In genomic region chr6:26020291-26020982, GRCh38 we compare ENCODE assay signal across 7 cellular contexts. TPM values are rescaled to one million over a fixed set of nuclear protein-coding genes. Genes with fewer than 3 reads are reported as not detected.
DNase-seq lines count a peak whose midpoint lies in the region; ATAC-seq, FAIRE-seq and TF ChIP-seq lines count a peak whose summit lies in the region.

No MANE protein-coding gene starts in this region.

- BruUV-seq in GM12878 (replicated peaks; lab: Mats Ljungman, UMichigan), result TSS peak; percentile 100

- ATAC-seq in HG02840 (IDR thresholded peaks at IDR 0.05; ENCODE audit: low FRiP score, unreplicated experiment) (peak; percentile 56), GM12878 (peak; percentile 69)

- CTCF ChIA-PET in GM12878 (lab: Yijun Ruan, JAX), result interaction anchor here (1.8 to 11.1 kb wide), 6 partner anchors 10 to 28 kb away, joined by 6 to 96 read pairs (median 16); a partner anchor contains a TSS

- H3K27ac ChIP-seq in GM12878 (ENCODE audit: control insufficient read depth, insufficient read depth), result peak overlapping the region; percentile 98

- no peaks in the 10 kb centered on the region for H3K79me2 ChIP-seq in GM12878 (ENCODE audit: control insufficient read depth, insufficient read depth, low read length)

- H3K4me2 ChIP-seq in GM12878 (ENCODE audit: control insufficient read depth, insufficient read depth), result peak overlapping the region; percentile 56

- peak overlapping the region; percentile 1 for H2AFZ ChIP-seq in GM12878 (ENCODE audit: control insufficient read depth, low read depth, low read length)

- peaks cover 8% of the 10 kb centered on the region for H3K4me1 ChIP-seq in GM12878 (ENCODE audit: control insufficient read depth, insufficient read depth, low read length)

- FAIRE-seq in GM12878 (lab: Jason Lieb, UNC), result peak; percentile 98

- RAD21 ChIA-PET in GM12878 (lab: Charles Lee; ENCODE audit: unreplicated experiment), result interaction anchor here (1.0 to 4.2 kb wide), 10 partner anchors 12 to 163 kb away, joined by 3 to 53 read pairs (median 6); a partner anchor contains a TSS

- no peaks in the 10 kb centered on the region for H4K20me1 ChIP-seq in GM12878 (ENCODE audit: control insufficient read depth, insufficient read depth)

- intact Hi-C loops in GM12878 (cut with micrococcal nuclease; ENCODE audit: unreplicated experiment), result loop anchor here (10.0 kb wide), 1 partner anchor 1086 kb away; the partner anchor contains the start of gene RIPOR2

- peak overlapping the region; percentile 76 for H3K9ac ChIP-seq in GM12878 (ENCODE audit: control insufficient read depth, insufficient read depth, low read length)

- H3K27me3 ChIP-seq in GM12878 (replicated peaks in 1 of 2; ENCODE audit: control insufficient read depth in 2 of 2, insufficient read depth in 2 of 2, low read length in 1 of 2), result no peaks in the 10 kb centered on the region

- POLR2A ChIA-PET in GM12878 (lab: Charles Lee), result interaction anchor here (0.5 to 4.2 kb wide), 22 partner anchors 8 to 1798 kb away, joined by 3 to 50 read pairs (median 4); partner anchors contain the start of genes HFE and TRIM38

- peak in 1 of 2 experiments; percentile 19; a peak in 1 of 4 replicates for TF ChIP-seq EP300 in GM12878 (IDR thresholded peaks at IDR 0.05; ENCODE audit: borderline replicate concordance in 1 of 2, control insufficient read depth in 1 of 2, low read depth in 2 of 2, low read length in 2 of 2)

- H3K9me3 ChIP-seq in GM12878 (replicated peaks; ENCODE audit: control insufficient read depth, insufficient read depth, low read length), result peaks cover 7% of the 10 kb centered on the region

- H3K36me3 ChIP-seq in GM12878 (ENCODE audit: control insufficient read depth in 2 of 2, insufficient read depth in 2 of 2, low read length in 1 of 2), result no peaks in the 10 kb centered on the region

- in situ Hi-C loops in GM12878 (cut with MboI), result no loop called here

- TF ChIP-seq RAD21 in GM12878 (IDR thresholded peaks at IDR 0.05; ENCODE audit: insufficient read depth, low read depth, low read length), result no peak

- SMC1A ChIA-PET in GM12878 (lab: Charles Lee; ENCODE audit: uncharacterized antibody, unreplicated experiment), result interaction anchor here (0.9 to 4.4 kb wide), 12 partner anchors 9 to 654 kb away, joined by 3 to 36 read pairs (median 4); a partner anchor contains a TSS

- H3K4me3 ChIP-seq in GM12878 (peak overlapping the region; percentile 74), retinal pigment epithelial cell (ENCODE audit: low read length) (peak overlapping the region; percentile 72)

- DNase-seq in NCI-H1417 treated with DMSO at 0.1 percent for 48 hours (lab: John Stamatoyannopoulos, UW), result peak; percentile 88
- DNase-seq in T1000 (lab: John Stamatoyannopoulos, UW), result peak; percentile 86
- DNase-seq in GM12878 (ENCODE audit: low read depth, low spot score), result peak; percentile 93
- peak; percentile 53 to 83 for DNase-seq in hippocampal formation (lab: John Stamatoyannopoulos, UW)
- DNase-seq in retinal pigment epithelial cell (ENCODE audit: low read depth), result no peak

- 1% methylated on average over 46 of the region's 46 CpGs for WGBS in GM12878 (ENCODE audit: insufficient coverage, insufficient replicate concordance, low lambda C conversion rate, missing lambda C conversion rate)

- TF ChIP-seq CTCF in GM12878 (IDR thresholded peaks at IDR 0.05 in 2 of 3, conservative IDR thresholded peaks at IDR 0.05 in 1 of 3; ENCODE audit: control insufficient read depth in 2 of 3, extremely low read depth in 1 of 3, insufficient read depth in 1 of 3, low read depth in 3 of 3, low read length in 3 of 3), result no peak
- no peak for TF ChIP-seq CTCF in retinal pigment epithelial cell (conservative IDR thresholded peaks at IDR 0.05; ENCODE audit: low read depth, low read length)

- TF ChIP-seq POLR2A in GM15510 (IDR thresholded peaks at IDR 0.05; ENCODE audit: borderline replicate concordance, extremely low read depth, insufficient read length), result peak; percentile 100
- TF ChIP-seq POLR2A in GM12878 (IDR thresholded peaks at IDR 0.05; ENCODE audit: low read depth, low read length), result peak; percentile 98

TF ChIP-seq in GM12878, 131 proteins besides CTCF, POLR2A, EP300 and RAD21 (continues in another document):
- TF ChIP-seq DPF2 (IDR thresholded peaks at IDR 0.05) (no peak; the same call in 1 of the 2 replicates), SIN3A (IDR thresholded peaks at IDR 0.05; ENCODE audit: low read depth, low read length) (0 out of 2 replicates have a peak, but pooled peaks have one; percentile 37), ZBTB40 (IDR thresholded peaks at IDR 0.05; ENCODE audit: borderline replicate concordance) (0 out of 2 replicates have a peak, but pooled peaks have one; percentile 9), MEF2A (IDR thresholded peaks at IDR 0.05; ENCODE audit: insufficient read depth, low read depth, low read length) (0 out of 2 replicates have a peak, but pooled peaks have one; percentile 2), RCOR1 (conservative IDR thresholded peaks at IDR 0.05; ENCODE audit: low read depth, low read length) (no peak; the same call in 1 of the 2 replicates), NR2C1 (IDR thresholded peaks at IDR 0.05) (no peak), ATF2 (IDR thresholded peaks at IDR 0.05; ENCODE audit: low read length) (0 out of 2 replicates have a peak, but pooled peaks have one; percentile 15), KDM1A (IDR thresholded peaks at IDR 0.05; ENCODE audit: borderline replicate concordance) (no peak), ZBED1 (IDR thresholded peaks at IDR 0.05; ENCODE audit: borderline replicate concordance) (peak; percentile 98), SMAD1 (IDR thresholded peaks at IDR 0.05; ENCODE audit: low read depth, partially characterized antibody) (peak; percentile 96)

RNA-seq across cellular contexts. Expression of gene TRIM38, which starts 57.8 kb away (rescaled TPM):
- total RNA-seq in GM12878 (2013; cell fraction: nucleolus; rRNA removed), result 33.7 and 35.2 TPM in 2 replicates
- total RNA-seq in GM12878 (2014; rRNA removed) (10.4 and 11.6 TPM in 2 replicates), GM12878 (2014; rRNA removed; fragmentation: Illumina TruSeq; extraction: Trizol) (14.3 and 15.0 TPM in 2 replicates), GM12878 (2021) (12.3 and 13.0 TPM in 2 replicates)
- polyA plus RNA-seq in GM12878 (2011; ENCODE audit: low read depth), result 7.7 TPM
- polyA plus RNA-seq in GM12878 (2011; rRNA removed) (14.7 and 16.9 TPM in 2 replicates), GM12878 (2014; fragmentation: Illumina TruSeq; extraction: Trizol) (14.3 and 18.5 TPM in 2 replicates), GM12878 (2014; fragmentation: Nextera tagmentation; extraction: Ambion mirVana) (1 to 10 TPM; 4.5 to 5.9 TPM), GM12878 (2014; rRNA removed) (10.5 and 11.2 TPM in 2 replicates), GM12878 (2016; fragmentation: Nextera tagmentation; extraction: Ambion mirVana) (10 to 100 TPM in 1 of 2 experiments, 1 to 10 TPM in 1; 9.4 to 10.9 TPM)
- polyA plus RNA-seq in GM12878 (2011; cell fraction: cytosol; rRNA removed), result 8.1 and 9.5 TPM in 2 replicates
- polyA plus RNA-seq in GM12878 (2011; cell fraction: nucleus; rRNA removed), result 16.7 and 17.4 TPM in 2 replicates
- 8.6 and 9.8 TPM in 2 replicates for polyA plus RNA-seq in GM12878 (2012)
- 16.9 and 17.1 TPM in 2 replicates for polyA minus RNA-seq in GM12878 (2011; rRNA and poly(A)+ RNA removed)
- 6.9 and 7.4 TPM in 2 replicates for polyA minus RNA-seq in GM12878 (2011; cell fraction: cytosol; rRNA and poly(A)+ RNA removed)
- polyA minus RNA-seq in GM12878 (2011; cell fraction: nucleus; rRNA and poly(A)+ RNA removed), result 11.6 and 15.7 TPM in 2 replicates
